12 cellular contexts compared by ENCODE assay signal in genomic region chr14:30227871-30228270, GRCh38.
A peak's percentile ranks its signal among the peaks of the same experiment; 100 is the strongest.
DNase-seq lines count a peak whose midpoint lies in the region; ATAC-seq and TF ChIP-seq lines count a peak whose summit lies in the region.
"Had no signal": no experiment of that assay in that cellular context is flagged by ENCODE, and none has a peak within 500 bp of the region (broad histone marks: within the 10 kb centered on the region; RNA-seq: fewer than 3 reads in every experiment).

No MANE protein-coding gene starts in this region.

- peak overlapping the region; percentile 70 for H3K27ac Mint-ChIP-seq in mesothelial cell of epicardium
- H3K27ac Mint-ChIP-seq in activated CD8-positive, alpha-beta T cell treated with anti-CD3 and anti-CD28 coated beads, Interleukin-2, amount 10 ng/mL, durations not matched to agents 7 days and 5 days, result no peak overlapping the region
- H3K27ac Mint-ChIP-seq: IgD-negative memory B cell, neural progenitor cell had no signal

- intact Hi-C loops in Right ventricle myocardium inferior (cut with DNase I), result no loop called here
- intact Hi-C loops in cardiac septum (cut with DNase I), result no loop called here

- TF ChIP-seq CTCF in mesothelial cell of epicardium (IDR thresholded peaks at IDR 0.05; ENCODE audit: unreplicated experiment) (no peak), GM10266 (IDR thresholded peaks at IDR 0.05; ENCODE audit: control insufficient read depth, insufficient read depth, low read depth, missing control alignments) (no peak)

- peaks cover 10% of the 10 kb centered on the region for H3K27me3 Mint-ChIP-seq in mesothelial cell of epicardium (ENCODE audit: low read depth)
- no peaks in the 10 kb centered on the region for H3K27me3 Mint-ChIP-seq in activated CD8-positive, alpha-beta T cell treated with anti-CD3 and anti-CD28 coated beads, Interleukin-2, amount 10 ng/mL, durations not matched to agents 7 days and 5 days (ENCODE audit: low read depth)
- H3K27me3 Mint-ChIP-seq: IgD-negative memory B cell had no signal

- ATAC-seq in Right ventricle myocardium inferior, result peak; percentile 50
- no peak for ATAC-seq in activated CD8-positive, alpha-beta T cell treated with anti-CD3 and anti-CD28 coated beads, Interleukin-2, amount 10 ng/mL, durations not matched to agents 7 days and 5 days
- no peak for ATAC-seq in HG02938 (IDR thresholded peaks at IDR 0.05; ENCODE audit: unreplicated experiment)

- no peak overlapping the region for H3K4me3 Mint-ChIP-seq in mesothelial cell of epicardium
- no peak overlapping the region for H3K4me3 Mint-ChIP-seq in activated CD8-positive, alpha-beta T cell treated with anti-CD3 and anti-CD28 coated beads, Interleukin-2, amount 10 ng/mL, durations not matched to agents 7 days and 5 days
- H3K4me3 Mint-ChIP-seq: IgD-negative memory B cell, neural progenitor cell had no signal

- DNase-seq in Right ventricle myocardium inferior (ENCODE audit: missing footprints) (no peak), cardiac septum (ENCODE audit: low spot score) (no peak), dermis blood vessel endothelial cell (peak; percentile 80), mesothelial cell of epicardium (ENCODE audit: low spot score in 2 of 2, unreplicated experiment in 2 of 2) (no peak), GM10266 (ENCODE audit: extremely low spot score) (no peak)
- no peak for DNase-seq in activated CD8-positive, alpha-beta T cell treated with anti-CD3 and anti-CD28 coated beads, Interleukin-2, amount 10 ng/mL, durations not matched to agents 7 days and 5 days
- DNase-seq in stimulated activated CD8-positive, alpha-beta memory T cell treated with anti-CD3 and anti-CD28 coated beads, Interleukin-4, amount 100 ng/mL, for 48 hours, result no peak
- DNase-seq: 8988T, NCI-H2227 treated with DMSO at 0.1 percent for 48 hours had no signal

- H3K4me1 Mint-ChIP-seq in mesothelial cell of epicardium, result peaks cover 14% of the 10 kb centered on the region
- H3K4me1 Mint-ChIP-seq in activated CD8-positive, alpha-beta T cell treated with anti-CD3 and anti-CD28 coated beads, Interleukin-2, amount 10 ng/mL, durations not matched to agents 7 days and 5 days (ENCODE audit: low read depth), result no peaks in the 10 kb centered on the region
- H3K4me1 Mint-ChIP-seq: IgD-negative memory B cell, neural progenitor cell had no signal

- H3K36me3 Mint-ChIP-seq in mesothelial cell of epicardium, result no peaks in the 10 kb centered on the region
- H3K36me3 Mint-ChIP-seq in activated CD8-positive, alpha-beta T cell treated with anti-CD3 and anti-CD28 coated beads, Interleukin-2, amount 10 ng/mL, durations not matched to agents 7 days and 5 days (ENCODE audit: low read depth), result no peaks in the 10 kb centered on the region
- H3K36me3 Mint-ChIP-seq: IgD-negative memory B cell, neural progenitor cell had no signal

- CTCF ChIA-PET in activated CD8-positive, alpha-beta T cell treated with anti-CD3 and anti-CD28 coated beads, Interleukin-2, amount 10 ng/mL, durations not matched to agents 7 days and 5 days (lab: Charles Lee), result no interaction called here

- POLR2A ChIA-PET in activated CD8-positive, alpha-beta T cell treated with anti-CD3 and anti-CD28 coated beads, Interleukin-2, amount 10 ng/mL, durations not matched to agents 7 days and 5 days (lab: Charles Lee), result no interaction called here

- no peaks in the 10 kb centered on the region for H3K9me3 Mint-ChIP-seq in mesothelial cell of epicardium
- H3K9me3 Mint-ChIP-seq in activated CD8-positive, alpha-beta T cell treated with anti-CD3 and anti-CD28 coated beads, Interleukin-2, amount 10 ng/mL, durations not matched to agents 7 days and 5 days (ENCODE audit: insufficient read depth), result no peaks in the 10 kb centered on the region
- H3K9me3 Mint-ChIP-seq: neural progenitor cell had no signal
